In genomic region chr12:46386877-46387629, GRCh38 we compare ENCODE assay signal across 7 cellular contexts. TPM values are rescaled to one million over a fixed set of nuclear protein-coding genes. Genes with fewer than 3 reads are reported as not detected.
DNase-seq lines count a peak whose midpoint lies in the region; ATAC-seq lines count a peak whose summit lies in the region.

No MANE protein-coding gene starts in this region.

- H3K27ac ChIP-seq in SJCRH30 = peak overlapping the region; percentile 31

- peaks cover 48% of the 10 kb centered on the region for H3K4me1 ChIP-seq in SJCRH30

- peak; percentile 53 to 54 for DNase-seq in SJCRH30
- peak; percentile 60 for DNase-seq in Right ventricle myocardium superior
- DNase-seq in stimulated activated naive CD8-positive, alpha-beta T cell treated with anti-CD3 and anti-CD28 coated beads, Interleukin-15, Interleukin-2, amounts not matched to agents 100 U/mL and 50 U/mL, for 24 hours = peak; percentile 38
- DNase-seq in stimulated activated CD4-positive, alpha-beta T cell treated with anti-CD3 and anti-CD28 coated beads, Interleukin-2, amount 100 ng/mL, for 48 hours = no peak

- H3K27me3 ChIP-seq in SJCRH30 = no peaks in the 10 kb centered on the region

- peak overlapping the region; percentile 1; the same call in 1 of the 2 replicates for H3K4me3 ChIP-seq in SJCRH30

- ATAC-seq in GM18519 (IDR thresholded peaks at IDR 0.05; ENCODE audit: low FRiP score, unreplicated experiment) = peak; percentile 16
- ATAC-seq in HG03039 (IDR thresholded peaks at IDR 0.05; ENCODE audit: unreplicated experiment) = peak; percentile 18
- ATAC-seq in Right ventricle myocardium superior (ENCODE audit: poor library complexity) = no peak
- ATAC-seq in stimulated activated naive CD8-positive, alpha-beta T cell treated with anti-CD3 and anti-CD28 coated beads, Interleukin-15, Interleukin-2, amounts not matched to agents 100 U/mL and 50 U/mL, for 24 hours = no peak
- no peak for ATAC-seq in GM18861 (IDR thresholded peaks at IDR 0.05; ENCODE audit: unreplicated experiment)

- H3K36me3 ChIP-seq in SJCRH30 = no peaks in the 10 kb centered on the region

- no peaks in the 10 kb centered on the region; the same call in 1 of the 2 replicates for H3K9me3 ChIP-seq in SJCRH30 (replicated peaks)

- intact Hi-C loops in Right ventricle myocardium superior (cut with DNase I) = loop anchor here (5.0 kb wide), 1 partner anchor 75 kb away; no protein-coding TSS in a partner anchor

RNA-seq across cellular contexts. Expression of gene SLC38A2, which starts 14.5 kb away (rescaled TPM):
- total RNA-seq in SJCRH30 (2014; rRNA removed; shearing (Covaris generic)) = 213 and 260 TPM in 2 replicates
- 144 TPM for total RNA-seq in Right ventricle myocardium superior

Comparison
In these comparisons a context has a peak if more than half of its experiments do, and no peak if none do; other contexts are left out.
1. ATAC-seq: peak in GM18519 (single experiment) and HG03039 (single experiment); none in Right ventricle myocardium superior (single experiment), stimulated activated naive CD8-positive, alpha-beta T cell treated with anti-CD3 and anti-CD28 coated beads, Interleukin-15, Interleukin-2, amounts not matched to agents 100 U/mL and 50 U/mL, for 24 hours (single experiment) and GM18861 (single experiment).
2. DNase-seq: peak in SJCRH30 (2 of 2), Right ventricle myocardium superior (single experiment) and stimulated activated naive CD8-positive, alpha-beta T cell treated with anti-CD3 and anti-CD28 coated beads, Interleukin-15, Interleukin-2, amounts not matched to agents 100 U/mL and 50 U/mL, for 24 hours (single experiment); none in stimulated activated CD4-positive, alpha-beta T cell treated with anti-CD3 and anti-CD28 coated beads, Interleukin-2, amount 100 ng/mL, for 48 hours (0 of 2).